ENCODE assay signal across 8 cellular contexts in the genomic region with DNA sequence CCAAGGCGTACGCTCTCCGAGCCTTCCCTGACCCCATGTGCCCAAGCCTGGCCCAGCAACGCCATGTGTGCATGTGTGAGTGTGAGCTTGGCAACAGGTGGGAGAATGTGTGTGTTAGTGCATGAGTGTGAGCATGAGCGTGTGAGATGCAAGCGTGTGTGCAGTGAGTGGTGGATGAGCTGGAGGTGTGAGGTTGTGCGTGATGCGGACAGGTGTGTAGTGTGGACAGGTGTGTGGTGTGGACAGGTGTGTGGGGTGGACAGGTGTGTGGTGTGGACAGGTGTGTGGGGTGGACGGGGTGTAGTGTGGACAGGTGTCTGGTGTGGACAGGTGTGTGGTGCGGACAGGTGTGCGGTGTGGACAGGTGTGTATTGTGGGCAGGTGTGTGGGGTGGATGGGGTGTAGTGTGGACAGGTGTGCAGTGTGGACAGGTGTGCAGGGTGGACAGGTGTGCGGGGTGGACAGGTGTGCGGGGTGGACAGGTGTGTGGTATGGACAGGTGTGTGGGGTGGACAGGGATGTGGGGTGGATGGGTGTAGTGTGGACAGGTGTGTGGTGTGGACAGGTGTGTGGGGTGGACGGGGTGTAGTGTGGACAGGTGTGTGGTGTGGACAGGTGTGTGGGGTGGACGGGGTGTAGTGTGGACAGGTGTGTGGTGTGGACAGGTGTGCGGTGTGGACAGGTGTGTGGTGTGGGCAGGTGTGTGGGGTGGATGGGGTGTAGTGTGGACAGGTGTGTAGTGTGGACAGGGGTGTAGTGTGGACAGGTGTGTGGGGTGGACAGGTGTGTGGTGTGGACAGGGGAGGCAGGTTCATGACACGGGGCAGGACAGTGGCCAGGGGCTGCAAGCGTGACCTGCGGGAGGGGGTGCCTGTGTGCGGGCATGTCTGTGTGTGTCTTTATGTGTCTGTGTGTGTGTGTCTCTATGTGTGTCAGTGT. TPM values are rescaled to one million over a fixed set of nuclear protein-coding genes. Genes with fewer than 3 reads are reported as not detected.
A peak's percentile ranks its signal among the peaks of the same experiment; 100 is the strongest.
DNase-seq lines count a peak whose midpoint lies in the region; ATAC-seq and TF ChIP-seq lines count a peak whose summit lies in the region.
"Not testable (repeated sequence)": the region's sequence is repeated elsewhere in the genome, so short reads cannot be mapped to it uniquely, and the experiment has no call there.

No MANE protein-coding gene starts in this region.

- H3K4me2 ChIP-seq in neural progenitor cell = not testable (repeated sequence)

- H3K79me2 ChIP-seq in neural progenitor cell (ENCODE audit: low read depth) = not testable (repeated sequence)

- H2AFZ ChIP-seq in neural progenitor cell (replicated peaks) = not testable (repeated sequence)

- H3K9me3 ChIP-seq in HEK293 (ENCODE audit: control insufficient read depth, insufficient read depth, low read depth, low read length); RWPE2 (ENCODE audit: severe bottlenecking); neural progenitor cell (ENCODE audit: low read depth); upper lobe of right lung: not testable (repeated sequence)

- H3K4me1 ChIP-seq in HEK293 (ENCODE audit: control insufficient read depth, insufficient read depth, low read length); RWPE2 (ENCODE audit: insufficient read depth, poor library complexity, severe bottlenecking); neural progenitor cell; upper lobe of right lung: not testable (repeated sequence)

- CTCF ChIA-PET in HEK293 (lab: Yijun Ruan, JAX) = not testable (repeated sequence)

- peaks cover 12% of the 10 kb centered on the region for H3F3A ChIP-seq in neural progenitor cell (ENCODE audit: low read depth)

- not testable (repeated sequence) for H3K36me3 Mint-ChIP-seq in activated naive CD8-positive, alpha-beta T cell treated with anti-CD3 and anti-CD28 coated beads, Interleukin-2, amount 10 ng/mL, durations not matched to agents 7 days and 5 days; neural progenitor cell

- H4K20me1 ChIP-seq in neural progenitor cell (ENCODE audit: low read depth) = not testable (repeated sequence)

- not testable (repeated sequence) for H3K27ac ChIP-seq in HEK293 (ENCODE audit: extremely low read depth, low read depth, low read length); RWPE2 (ENCODE audit: poor library complexity, severe bottlenecking); neural progenitor cell; upper lobe of right lung

- not testable (repeated sequence) for H3K4me1 Mint-ChIP-seq in activated naive CD8-positive, alpha-beta T cell treated with anti-CD3 and anti-CD28 coated beads, Interleukin-2, amount 10 ng/mL, durations not matched to agents 7 days and 5 days; neural progenitor cell

- H3K9ac ChIP-seq in neural progenitor cell = not testable (repeated sequence)

- H3K4me3 Mint-ChIP-seq in activated naive CD8-positive, alpha-beta T cell treated with anti-CD3 and anti-CD28 coated beads, Interleukin-2, amount 10 ng/mL, durations not matched to agents 7 days and 5 days = not testable (repeated sequence)
- H3K4me3 Mint-ChIP-seq in neural progenitor cell = peak overlapping the region; percentile 16

- peaks cover 32% of the 10 kb centered on the region for H3K9me3 Mint-ChIP-seq in activated naive CD8-positive, alpha-beta T cell treated with anti-CD3 and anti-CD28 coated beads, Interleukin-2, amount 10 ng/mL, durations not matched to agents 7 days and 5 days
- peaks cover 45% of the 10 kb centered on the region for H3K9me3 Mint-ChIP-seq in neural progenitor cell

- H3K27ac Mint-ChIP-seq in activated naive CD8-positive, alpha-beta T cell treated with anti-CD3 and anti-CD28 coated beads, Interleukin-2, amount 10 ng/mL, durations not matched to agents 7 days and 5 days; neural progenitor cell: not testable (repeated sequence)

- ATAC-seq in RWPE2 (ENCODE audit: low read depth); activated naive CD8-positive, alpha-beta T cell treated with anti-CD3 and anti-CD28 coated beads, Interleukin-2, amount 10 ng/mL, durations not matched to agents 7 days and 5 days (ENCODE audit: low read depth); upper lobe of right lung: not testable (repeated sequence)

- H3K27me3 ChIP-seq in RWPE2 (ENCODE audit: insufficient read depth, poor library complexity, severe bottlenecking); neural progenitor cell; upper lobe of right lung: not testable (repeated sequence)

- DNase-seq in GM12865 (ENCODE audit: low read depth); neural progenitor cell (ENCODE audit: low spot score): not testable (repeated sequence)
- DNase-seq in NAMALWA (ENCODE audit: low spot score) (peak; percentile 27), RWPE2 (ENCODE audit: low spot score) (peak; percentile 52), islet precursor cell (peak; percentile 21), upper lobe of right lung (peak; percentile 40)
- DNase-seq in activated naive CD8-positive, alpha-beta T cell treated with anti-CD3 and anti-CD28 coated beads, Interleukin-2, amount 10 ng/mL, durations not matched to agents 7 days and 5 days = peak; percentile 24

- H3K4me3 ChIP-seq in GM12865 (ENCODE audit: low read depth, low read length) = peak overlapping the region; percentile 22; the same call in 1 of the 2 replicates
- not testable (repeated sequence) for H3K4me3 ChIP-seq in HEK293 (ENCODE audit: low read depth, low read length); RWPE2 (ENCODE audit: severe bottlenecking); neural progenitor cell; upper lobe of right lung

- not testable (repeated sequence) for H3K36me3 ChIP-seq in HEK293 (ENCODE audit: control insufficient read depth in 2 of 2, insufficient read depth in 1 of 2, low read length in 2 of 2); RWPE2 (ENCODE audit: low read depth); neural progenitor cell; upper lobe of right lung

- intact Hi-C loops in upper lobe of right lung (cut with DNase I) = not testable (repeated sequence)

- TF ChIP-seq CTCF in GM12865 (IDR thresholded peaks at IDR 0.05; ENCODE audit: insufficient read depth, low read depth, low read length, missing control alignments); HEK293 (tag by site-specific recombination; IDR thresholded peaks at IDR 0.05); RWPE2 (IDR thresholded peaks at IDR 0.05; ENCODE audit: poor library complexity, severe bottlenecking); neural progenitor cell (IDR thresholded peaks at IDR 0.05); upper lobe of right lung (IDR thresholded peaks at IDR 0.05): not testable (repeated sequence)

- H3K27me3 Mint-ChIP-seq in activated naive CD8-positive, alpha-beta T cell treated with anti-CD3 and anti-CD28 coated beads, Interleukin-2, amount 10 ng/mL, durations not matched to agents 7 days and 5 days = not testable (repeated sequence)
- peaks cover 10% of the 10 kb centered on the region for H3K27me3 Mint-ChIP-seq in neural progenitor cell (ENCODE audit: insufficient read depth, low read depth)

- POLR2A ChIA-PET in HEK293 (lab: Yijun Ruan, JAX); activated naive CD8-positive, alpha-beta T cell treated with anti-CD3 and anti-CD28 coated beads, Interleukin-2, amount 10 ng/mL, durations not matched to agents 7 days and 5 days (lab: Charles Lee): not testable (repeated sequence)

TF ChIP-seq in HEK293, 187 proteins besides CTCF, POLR2A, EP300 and RAD21 (continues in another document):
- TF ChIP-seq ZEB2 (tag by site-specific recombination; IDR thresholded peaks at IDR 0.05) (peak; percentile 98), SCRT2 (tag by site-specific recombination; IDR thresholded peaks at IDR 0.05) (peak; percentile 98)
- TF ChIP-seq, protein P1, sequence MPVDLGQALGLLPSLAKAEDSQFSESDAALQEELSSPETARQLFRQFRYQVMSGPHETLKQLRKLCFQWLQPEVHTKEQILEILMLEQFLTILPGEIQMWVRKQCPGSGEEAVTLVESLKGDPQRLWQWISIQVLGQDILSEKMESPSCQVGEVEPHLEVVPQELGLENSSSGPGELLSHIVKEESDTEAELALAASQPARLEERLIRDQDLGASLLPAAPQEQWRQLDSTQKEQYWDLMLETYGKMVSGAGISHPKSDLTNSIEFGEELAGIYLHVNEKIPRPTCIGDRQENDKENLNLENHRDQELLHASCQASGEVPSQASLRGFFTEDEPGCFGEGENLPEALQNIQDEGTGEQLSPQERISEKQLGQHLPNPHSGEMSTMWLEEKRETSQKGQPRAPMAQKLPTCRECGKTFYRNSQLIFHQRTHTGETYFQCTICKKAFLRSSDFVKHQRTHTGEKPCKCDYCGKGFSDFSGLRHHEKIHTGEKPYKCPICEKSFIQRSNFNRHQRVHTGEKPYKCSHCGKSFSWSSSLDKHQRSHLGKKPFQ (tag by site-specific recombination; IDR thresholded peaks at IDR 0.05) = peak; percentile 54; the same call in 1 of the 2 replicates
- TF ChIP-seq, protein P2, sequence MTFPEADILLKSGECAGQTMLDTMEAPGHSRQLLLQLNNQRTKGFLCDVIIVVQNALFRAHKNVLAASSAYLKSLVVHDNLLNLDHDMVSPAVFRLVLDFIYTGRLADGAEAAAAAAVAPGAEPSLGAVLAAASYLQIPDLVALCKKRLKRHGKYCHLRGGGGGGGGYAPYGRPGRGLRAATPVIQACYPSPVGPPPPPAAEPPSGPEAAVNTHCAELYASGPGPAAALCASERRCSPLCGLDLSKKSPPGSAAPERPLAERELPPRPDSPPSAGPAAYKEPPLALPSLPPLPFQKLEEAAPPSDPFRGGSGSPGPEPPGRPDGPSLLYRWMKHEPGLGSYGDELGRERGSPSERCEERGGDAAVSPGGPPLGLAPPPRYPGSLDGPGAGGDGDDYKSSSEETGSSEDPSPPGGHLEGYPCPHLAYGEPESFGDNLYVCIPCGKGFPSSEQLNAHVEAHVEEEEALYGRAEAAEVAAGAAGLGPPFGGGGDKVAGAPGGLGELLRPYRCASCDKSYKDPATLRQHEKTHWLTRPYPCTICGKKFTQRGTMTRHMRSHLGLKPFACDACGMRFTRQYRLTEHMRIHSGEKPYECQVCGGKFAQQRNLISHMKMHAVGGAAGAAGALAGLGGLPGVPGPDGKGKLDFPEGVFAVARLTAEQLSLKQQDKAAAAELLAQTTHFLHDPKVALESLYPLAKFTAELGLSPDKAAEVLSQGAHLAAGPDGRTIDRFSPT (tag by site-specific recombination; IDR thresholded peaks at IDR 0.05) = peak; percentile 62; the same call in 1 of the 2 replicates

RNA-seq across cellular contexts. Expression of gene TMEM121, which starts 41.1 kb away (rescaled TPM):
- 1 to 10 TPM; 8.1 to 8.8 TPM for total RNA-seq in activated naive CD8-positive, alpha-beta T cell treated with anti-CD3 and anti-CD28 coated beads, Interleukin-2, amount 10 ng/mL, durations not matched to agents 7 days and 5 days
- total RNA-seq in neural progenitor cell (ENCODE audit: low replicate concordance) (0.90 and 3.6 TPM in 2 replicates), upper lobe of right lung (1.5 TPM)
